Comparison of ENCODE assay signal across 19 cellular contexts in genomic region chr6:33683576-33684427, GRCh38. TPM values are rescaled to one million over a fixed set of nuclear protein-coding genes. Genes with fewer than 3 reads are reported as not detected.
A peak's percentile ranks its signal among the peaks of the same experiment; 100 is the strongest.
DNase-seq lines count a peak whose midpoint lies in the region; ATAC-seq, FAIRE-seq and TF ChIP-seq lines count a peak whose summit lies in the region.
"Had no signal": no experiment of that assay in that cellular context is flagged by ENCODE, and none has a peak within 500 bp of the region (broad histone marks: within the 10 kb centered on the region; RNA-seq: fewer than 3 reads in every experiment).

No MANE protein-coding gene starts in this region.

- TF ChIP-seq EP300 in HepG2 (IDR thresholded peaks at IDR 0.05; ENCODE audit: low read depth in 2 of 2, low read length in 2 of 2) (no peak), HepG2 (CRISPR knock-in tag; IDR thresholded peaks at IDR 0.05; ENCODE audit: borderline replicate concordance) (no peak)

- no peaks in the 10 kb centered on the region for H3K79me2 ChIP-seq in HepG2 (ENCODE audit: insufficient read depth, low read length)

- no peak overlapping the region for H2AFZ ChIP-seq in HepG2 (ENCODE audit: low read length)

- peaks cover 23% of the 10 kb centered on the region for H3K4me1 Mint-ChIP-seq in activated CD8-positive, alpha-beta T cell treated with anti-CD3 and anti-CD28 coated beads, Interleukin-2, amount 10 ng/mL, durations not matched to agents 7 days and 5 days (ENCODE audit: low read depth)

- TF ChIP-seq CTCF in BE2C (IDR thresholded peaks at IDR 0.05; ENCODE audit: low read depth, low read length): 0 out of 2 replicates have a peak, but pooled peaks have one; percentile 8
- TF ChIP-seq CTCF in HepG2 (CRISPR knock-in tag; IDR thresholded peaks at IDR 0.05): no peak

- POLR2A ChIA-PET in activated CD8-positive, alpha-beta T cell treated with anti-CD3 and anti-CD28 coated beads, Interleukin-2, amount 10 ng/mL, durations not matched to agents 7 days and 5 days (lab: Charles Lee): interaction anchor here (0.6 to 1.9 kb wide), 3 partner anchors 10 to 472 kb away, joined by 3 to 8 read pairs (median 3); no protein-coding TSS in a partner anchor
- POLR2A ChIA-PET in HepG2 (lab: Yijun Ruan, JAX): no interaction called here

- DNase-seq in BE2C (no peak), HepG2 (ENCODE audit: low spot score) (no peak), NCI-H748 (lab: John Stamatoyannopoulos, UW; ENCODE audit: unreplicated experiment) (no peak), NCI-H1436 treated with DMSO at 0.1 percent for 48 hours (lab: John Stamatoyannopoulos, UW) (no peak)
- no peak for DNase-seq in activated CD8-positive, alpha-beta T cell treated with anti-CD3 and anti-CD28 coated beads, Interleukin-2, amount 10 ng/mL, durations not matched to agents 7 days and 5 days
- DNase-seq: GDM1, kidney glomerular epithelial cell, mesendoderm, NCI-H1105 treated with DMSO at 0.1 percent for 48 hours, NCI-H524 had no signal

- CTCF ChIA-PET in activated CD8-positive, alpha-beta T cell treated with anti-CD3 and anti-CD28 coated beads, Interleukin-2, amount 10 ng/mL, durations not matched to agents 7 days and 5 days (lab: Charles Lee): interaction anchor here (1.1 to 2.3 kb wide), 7 partner anchors 11 to 99 kb away, joined by 3 to 20 read pairs (median 3); partner anchors contain the start of gene UQCC2
- CTCF ChIA-PET in HepG2 (lab: Yijun Ruan, JAX; ENCODE audit: low intra/inter-chr PET ratio, low total read pairs): no interaction called here

- H3K27me3 ChIP-seq in BE2C (no peaks in the 10 kb centered on the region), HepG2 (ENCODE audit: control insufficient read depth in 1 of 2, insufficient read depth in 2 of 2, low read length in 2 of 2) (no peaks in the 10 kb centered on the region)
- 0 out of 22 replicates have a peak, but pooled peaks cover 0 to 4% (median 0%) of the 10 kb centered on the region in 11 experiments for H3K27me3 ChIP-seq in BLaER1 treated with 17β-estradiol and CSF1 and Interleukin-3, amounts not matched to agents 10 nM and 100 nM
- H3K27me3 ChIP-seq: SJCRH30 had no signal

- H3K27me3 Mint-ChIP-seq in activated CD8-positive, alpha-beta T cell treated with anti-CD3 and anti-CD28 coated beads, Interleukin-2, amount 10 ng/mL, durations not matched to agents 7 days and 5 days (ENCODE audit: low read depth): no peaks in the 10 kb centered on the region
- H3K27me3 Mint-ChIP-seq: natural killer cell treated with Interleukin-12 subunit alpha and Interleukin-12 subunit beta and Interleukin-15 and Interleukin-18, amount 100 ng/mL, for 72 hours; progenitor cell of endocrine pancreas had no signal

- in situ Hi-C loops in HepG2 (cut with HindIII; ENCODE audit: extremely low pct_ligation_motif_present, low pct_unique_long_range_greater_than_20kb): no loop called here

- 93% methylated on average over 12 of the region's 19 CpGs for WGBS in HepG2 (ENCODE audit: low lambda C conversion rate)

- intact Hi-C loops in HepG2 (cut with micrococcal nuclease; ENCODE audit: unreplicated experiment): no loop called here

- H3K4me3 ChIP-seq in BE2C (ENCODE audit: low read depth, low read length): no peak overlapping the region
- H3K4me3 ChIP-seq in BLaER1 treated with 17β-estradiol and CSF1 and Interleukin-3, amounts not matched to agents 10 nM and 100 nM: no peak overlapping the region
- no peak overlapping the region for H3K4me3 ChIP-seq in HepG2 (replicated peaks in 1 of 3; ENCODE audit: insufficient read depth in 1 of 3, low read depth in 2 of 3, low read length in 3 of 3)
- H3K4me3 ChIP-seq: GM12878, SJCRH30, smooth muscle cell had no signal

- H3K4me3 Mint-ChIP-seq in activated CD8-positive, alpha-beta T cell treated with anti-CD3 and anti-CD28 coated beads, Interleukin-2, amount 10 ng/mL, durations not matched to agents 7 days and 5 days: no peak overlapping the region
- H3K4me3 Mint-ChIP-seq: natural killer cell treated with Interleukin-12 subunit alpha and Interleukin-12 subunit beta and Interleukin-15 and Interleukin-18, amount 100 ng/mL, for 72 hours had no signal

- peak overlapping the region; percentile 80 for H3K27ac Mint-ChIP-seq in activated CD8-positive, alpha-beta T cell treated with anti-CD3 and anti-CD28 coated beads, Interleukin-2, amount 10 ng/mL, durations not matched to agents 7 days and 5 days
- H3K27ac Mint-ChIP-seq: progenitor cell of endocrine pancreas had no signal

- H3K4me1 ChIP-seq in BE2C: no peaks in the 10 kb centered on the region
- peaks cover 32 to 46% (median 39%) of the 10 kb centered on the region in 10 experiments for H3K4me1 ChIP-seq in BLaER1 treated with 17β-estradiol and CSF1 and Interleukin-3, amounts not matched to agents 10 nM and 100 nM
- H3K4me1 ChIP-seq in HepG2 (ENCODE audit: insufficient read depth, low read length): no peaks in the 10 kb centered on the region
- H3K4me1 ChIP-seq: SJCRH30 had no signal

- H3K9me3 ChIP-seq in BE2C: no peaks in the 10 kb centered on the region
- H3K9me3 ChIP-seq in BLaER1 treated with 17β-estradiol and CSF1 and Interleukin-3, amounts not matched to agents 10 nM and 100 nM (replicated peaks in 1 of 11): no peaks in the 10 kb centered on the region
- H3K9me3 ChIP-seq in HepG2 (ENCODE audit: low read length): no peaks in the 10 kb centered on the region
- H3K9me3 ChIP-seq: SJCRH30 had no signal

- peak overlapping the region in 8 of 11 experiments; percentile 6 to 45 (median 22); a peak in 8 of 22 replicates for H3K9ac ChIP-seq in BLaER1 treated with 17β-estradiol and CSF1 and Interleukin-3, amounts not matched to agents 10 nM and 100 nM
- H3K9ac ChIP-seq in HepG2 (ENCODE audit: insufficient read depth, low read depth, low read length): no peak overlapping the region

- no TSS peak for BruUV-seq in HepG2 (replicated peaks; lab: Mats Ljungman, UMichigan)

- H3K36me3 Mint-ChIP-seq in activated CD8-positive, alpha-beta T cell treated with anti-CD3 and anti-CD28 coated beads, Interleukin-2, amount 10 ng/mL, durations not matched to agents 7 days and 5 days (ENCODE audit: low read depth): peaks cover 75% of the 10 kb centered on the region

- H3K36me3 ChIP-seq in BE2C: no peaks in the 10 kb centered on the region
- peaks cover 15 to 82% (median 67%) of the 10 kb centered on the region in 11 experiments; a peak in 21 of 22 replicates for H3K36me3 ChIP-seq in BLaER1 treated with 17β-estradiol and CSF1 and Interleukin-3, amounts not matched to agents 10 nM and 100 nM
- H3K36me3 ChIP-seq in HepG2 (replicated peaks in 1 of 2; ENCODE audit: control insufficient read depth in 1 of 2, insufficient read depth in 2 of 2, low read length in 2 of 2): peaks cover 7 to 33% of the 10 kb centered on the region in 2 experiments; a peak in 3 of 5 replicates
- H3K36me3 ChIP-seq: SJCRH30 had no signal

- no peak for FAIRE-seq in HepG2 (lab: Jason Lieb, UNC)
- FAIRE-seq: colon, GM12878 had no signal

- no peak for TF ChIP-seq RAD21 in HepG2 (CRISPR knock-in tag; IDR thresholded peaks at IDR 0.05)

- TF ChIP-seq POLR2A in HepG2 (IDR thresholded peaks at IDR 0.05; ENCODE audit: insufficient read depth in 1 of 2, low read depth in 2 of 2, low read length in 2 of 2): no peak

- peak overlapping the region; percentile 40 to 82 (median 72) for H3K4me2 ChIP-seq in BLaER1 treated with 17β-estradiol and CSF1 and Interleukin-3, amounts not matched to agents 10 nM and 100 nM
- H3K4me2 ChIP-seq in HepG2 (ENCODE audit: low read depth, low read length): no peak overlapping the region
- H3K4me2 ChIP-seq: smooth muscle cell had no signal

- peak; percentile 35 for ATAC-seq in activated CD8-positive, alpha-beta T cell treated with anti-CD3 and anti-CD28 coated beads, Interleukin-2, amount 10 ng/mL, durations not matched to agents 7 days and 5 days
- ATAC-seq in HepG2: no peak
- no peak for ATAC-seq in HG03565 (IDR thresholded peaks at IDR 0.05; ENCODE audit: unreplicated experiment)
- ATAC-seq: GM12878; HCT116; natural killer cell treated with Interleukin-12 subunit alpha and Interleukin-12 subunit beta and Interleukin-15 and Interleukin-18, amount 100 ng/mL, for 72 hours had no signal

- H3K27ac ChIP-seq in BLaER1 treated with 17β-estradiol and CSF1 and Interleukin-3, amounts not matched to agents 10 nM and 100 nM: peak overlapping the region in 7 of 11 experiments; percentile 17 to 48 (median 23); a peak in 7 of 22 replicates
- no peak overlapping the region for H3K27ac ChIP-seq in HepG2 (ENCODE audit: extremely low read length, insufficient read depth, low read length)
- H3K27ac ChIP-seq: SJCRH30 had no signal

- H4K20me1 ChIP-seq in BLaER1 treated with 17β-estradiol and CSF1 and Interleukin-3, amounts not matched to agents 10 nM and 100 nM: peaks cover 0 to 24% (median 0%) of the 10 kb centered on the region in 11 experiments; a peak in 1 of 22 replicates
- no peaks in the 10 kb centered on the region; the same call in none of the 2 replicates for H4K20me1 ChIP-seq in HepG2 (ENCODE audit: insufficient read depth, low read length)

- no peaks in the 10 kb centered on the region for H3K9me3 Mint-ChIP-seq in activated CD8-positive, alpha-beta T cell treated with anti-CD3 and anti-CD28 coated beads, Interleukin-2, amount 10 ng/mL, durations not matched to agents 7 days and 5 days (ENCODE audit: insufficient read depth)
- H3K9me3 Mint-ChIP-seq: natural killer cell treated with Interleukin-12 subunit alpha and Interleukin-12 subunit beta and Interleukin-15 and Interleukin-18, amount 100 ng/mL, for 72 hours had no signal

RNA-seq across cellular contexts. Expression of gene UQCC2, which starts 27.7 kb away (rescaled TPM):
- polyA plus RNA-seq in BE2C (2012; ENCODE audit: insufficient read depth, insufficient read length, low read depth): 150 TPM
- total RNA-seq in activated CD8-positive, alpha-beta T cell treated with anti-CD3 and anti-CD28 coated beads, Interleukin-2, amount 10 ng/mL, durations not matched to agents 7 days and 5 days: 10 to 100 TPM; 88.1 to 89.6 TPM
- total RNA-seq in HepG2 (2016; rRNA removed; fragmentation: Illumina TruSeq; extraction: Trizol): 238 and 273 TPM in 2 replicates
- total RNA-seq in HepG2 (2016; cell fraction: cytosol; rRNA removed; fragmentation: Illumina TruSeq; extraction: Trizol; ENCODE audit: low read depth): 120 and 154 TPM in 2 replicates
- total RNA-seq in HepG2 (2016; cell fraction: insoluble cytoplasmic fraction; rRNA removed; fragmentation: Illumina TruSeq; extraction: Trizol): 223 and 303 TPM in 2 replicates
- total RNA-seq in HepG2 (2016; cell fraction: membrane; rRNA removed; fragmentation: Illumina TruSeq; extraction: Trizol): 160 and 207 TPM in 2 replicates
- total RNA-seq in HepG2 (2016; cell fraction: nucleus; rRNA removed; fragmentation: Illumina TruSeq; extraction: Trizol): 53.9 and 66.5 TPM in 2 replicates
- 82.4 and 83.3 TPM in 2 replicates for polyA plus RNA-seq in HepG2 (2011; rRNA removed)
- 43.2 and 56.5 TPM in 2 replicates for polyA plus RNA-seq in HepG2 (2011; cell fraction: cytosol; rRNA removed)
- polyA plus RNA-seq in HepG2 (2011; cell fraction: nucleus; rRNA removed): 25.4 and 25.6 TPM in 2 replicates
- polyA plus RNA-seq in HepG2 (2012): 134 and 138 TPM in 2 replicates
- polyA plus RNA-seq in HepG2 (2016; cell fraction: cytosol; fragmentation: Illumina TruSeq; extraction: Trizol; ENCODE audit: low read depth): 161 and 200 TPM in 2 replicates
- 261 and 288 TPM in 2 replicates for polyA plus RNA-seq in HepG2 (2016; cell fraction: insoluble cytoplasmic fraction; fragmentation: Illumina TruSeq; extraction: Trizol; ENCODE audit: low read depth)
- 151 and 202 TPM in 2 replicates for polyA plus RNA-seq in HepG2 (2016; cell fraction: membrane; fragmentation: Illumina TruSeq; extraction: Trizol; ENCODE audit: low read depth)
- 129 and 150 TPM in 2 replicates for polyA plus RNA-seq in HepG2 (2016; cell fraction: nucleus; fragmentation: Illumina TruSeq; extraction: Trizol; ENCODE audit: insufficient read depth, low read depth)
- polyA minus RNA-seq in HepG2 (2011; rRNA and poly(A)+ RNA removed; ENCODE audit: low replicate concordance): 13.1 and 30.2 TPM in 2 replicates
- polyA minus RNA-seq in HepG2 (2011; cell fraction: cytosol; rRNA and poly(A)+ RNA removed): 12.8 and 21.1 TPM in 2 replicates
- polyA minus RNA-seq in HepG2 (2011; cell fraction: nucleus; rRNA and poly(A)+ RNA removed): 17.4 and 19.8 TPM in 2 replicates
